37 cellular contexts compared by ENCODE assay signal in genomic region chr5:77910789-77911188, GRCh38.
DNase-seq lines count a peak whose midpoint lies in the region; ATAC-seq, FAIRE-seq and TF ChIP-seq lines count a peak whose summit lies in the region.
"Had no signal": no experiment of that assay in that cellular context is flagged by ENCODE, and none has a peak within 500 bp of the region (broad histone marks: within the 10 kb centered on the region; RNA-seq: fewer than 3 reads in every experiment).

No MANE protein-coding gene starts in this region.

- no peak overlapping the region for H2AFZ ChIP-seq in GM23338

- no peaks in the 10 kb centered on the region for H3K36me3 ChIP-seq in GM23338 (ENCODE audit: insufficient read depth)
- no peaks in the 10 kb centered on the region for H3K36me3 ChIP-seq in iPS-20b (ENCODE audit: insufficient read depth, low read depth, low read length)
- H3K36me3 ChIP-seq in effector memory CD4-positive, alpha-beta T cell (ENCODE audit: control insufficient read depth, insufficient read depth, low read length), result no peaks in the 10 kb centered on the region
- no peaks in the 10 kb centered on the region for H3K36me3 ChIP-seq in brain microvascular endothelial cell (replicated peaks)
- H3K36me3 ChIP-seq: BE2C; BLaER1; BLaER1 treated with 17β-estradiol and CSF1 and Interleukin-3, amounts not matched to agents 10 nM and 100 nM had no signal

- no peaks in the 10 kb centered on the region for H3K27me3 Mint-ChIP-seq in GM23338 (ENCODE audit: insufficient read depth, low read depth, poor library complexity)
- H3K27me3 Mint-ChIP-seq in WTC11 (ENCODE audit: low read depth), result peaks cover 29% of the 10 kb centered on the region

- POLR2A ChIA-PET in WTC11 (lab: Charles Lee), result no interaction called here

- CTCF ChIA-PET in WTC11 (lab: Charles Lee), result no interaction called here

- H3K27me3 ChIP-seq in GM23338 (ENCODE audit: insufficient read depth) (no peaks in the 10 kb centered on the region; the same call in 1 of the 2 replicates), iPS-20b (ENCODE audit: insufficient read depth, low read length) (no peaks in the 10 kb centered on the region; the same call in 1 of the 2 replicates), brain microvascular endothelial cell (replicated peaks) (no peaks in the 10 kb centered on the region)
- no peaks in the 10 kb centered on the region for H3K27me3 ChIP-seq in effector memory CD4-positive, alpha-beta T cell (replicated peaks; ENCODE audit: control insufficient read depth, insufficient read depth, low read length, poor library complexity, severe bottlenecking)
- H3K27me3 ChIP-seq: BE2C; BLaER1; BLaER1 treated with 17β-estradiol and CSF1 and Interleukin-3, amounts not matched to agents 10 nM and 100 nM had no signal

- no peak overlapping the region for H3K27ac ChIP-seq in GM23338 (ENCODE audit: low read depth)
- no peak overlapping the region for H3K27ac ChIP-seq in iPS-20b (ENCODE audit: low read length)
- no peak overlapping the region for H3K27ac ChIP-seq in effector memory CD4-positive, alpha-beta T cell (ENCODE audit: insufficient read depth, low read length, poor library complexity, severe bottlenecking)
- no peak overlapping the region for H3K27ac ChIP-seq in brain microvascular endothelial cell
- H3K27ac ChIP-seq: 22Rv1; A549; BLaER1; BLaER1 treated with 17β-estradiol and CSF1 and Interleukin-3, amounts not matched to agents 10 nM and 100 nM; C4-2B had no signal

- H3K9me3 Mint-ChIP-seq in GM23338, result 0 out of 3 replicates have a peak, but pooled peaks cover 7% of the 10 kb centered on the region
- H3K9me3 Mint-ChIP-seq in WTC11, result peaks cover 21% of the 10 kb centered on the region
- H3K9me3 Mint-ChIP-seq: CD8-positive, alpha-beta T cell had no signal

- peaks cover 7% of the 10 kb centered on the region; the same call in 1 of the 2 replicates for H3K9me3 ChIP-seq in iPS-20b (ENCODE audit: insufficient read depth, low read depth, low read length)
- H3K9me3 ChIP-seq in effector memory CD4-positive, alpha-beta T cell (ENCODE audit: control insufficient read depth, low read length), result no peaks in the 10 kb centered on the region
- H3K9me3 ChIP-seq: BE2C, Caco-2 had no signal

- TF ChIP-seq CTCF in GM23338 (conservative IDR thresholded peaks at IDR 0.05; ENCODE audit: low read depth in 2 of 2) (no peak), WTC11 (IDR thresholded peaks at IDR 0.05) (no peak), brain microvascular endothelial cell (IDR thresholded peaks at IDR 0.05; ENCODE audit: low read depth, low read length, missing control alignments) (no peak)

- no peak for DNase-seq in GM18507 (ENCODE audit: extremely low spot score, insufficient read length, low read depth)
- DNase-seq in GM23338 (ENCODE audit: low spot score), result no peak
- DNase-seq in WTC11 (ENCODE audit: low spot score), result no peak
- no peak for DNase-seq in effector memory CD4-positive, alpha-beta T cell
- DNase-seq in SIG-M5 (lab: John Stamatoyannopoulos, UW), result no peak
- no peak for DNase-seq in brain microvascular endothelial cell
- DNase-seq: 8988T; ACHN; AML-193; BE2C; C1 segment of cervical spinal cord; Caco-2; Calu3; CD4-positive, alpha-beta memory T cell; CD4-positive, alpha-beta T cell; CD4-positive, CD25-positive, alpha-beta regulatory T cell; CD8-positive, alpha-beta memory T cell; CD8-positive, alpha-beta T cell; COR-L47; DMS 273 treated with DMSO at 0.1 percent for 48 hours; DMS153; DMS53; DMS79; DMS79 treated with DMSO at 0.1 percent for 48 hours; DND-41; EL had no signal

- H3K4me2 ChIP-seq in GM23338, result peak overlapping the region; percentile 15; the same call in 1 of the 2 replicates
- H3K4me2 ChIP-seq: A549; BLaER1; BLaER1 treated with 17β-estradiol and CSF1 and Interleukin-3, amounts not matched to agents 10 nM and 100 nM had no signal

- no peaks in the 10 kb centered on the region for H3F3A ChIP-seq in GM23338 (replicated peaks; ENCODE audit: low read depth)

- H3K4me3 ChIP-seq in GM23338 (no peak overlapping the region), iPS-20b (ENCODE audit: low read length) (0 out of 2 replicates have a peak overlapping the region, but pooled peaks have one; percentile 18), brain microvascular endothelial cell (ENCODE audit: low read depth, low read length) (no peak overlapping the region)
- no peak overlapping the region for H3K4me3 ChIP-seq in effector memory CD4-positive, alpha-beta T cell (ENCODE audit: insufficient read depth, low read depth, low read length, poor library complexity, severe bottlenecking)
- H3K4me3 ChIP-seq: A549; BLaER1; BLaER1 treated with 17β-estradiol and CSF1 and Interleukin-3, amounts not matched to agents 10 nM and 100 nM had no signal

- H3K4me1 ChIP-seq in GM23338 (ENCODE audit: insufficient read depth), result peaks cover 17% of the 10 kb centered on the region
- H3K4me1 ChIP-seq in iPS-20b (ENCODE audit: insufficient read depth, low read length), result peaks cover 12% of the 10 kb centered on the region; the same call in 1 of the 2 replicates
- no peaks in the 10 kb centered on the region for H3K4me1 ChIP-seq in effector memory CD4-positive, alpha-beta T cell (ENCODE audit: control insufficient read depth, insufficient read depth, low read length, poor library complexity, severe bottlenecking)
- H3K4me1 ChIP-seq: A549; BLaER1; BLaER1 treated with 17β-estradiol and CSF1 and Interleukin-3, amounts not matched to agents 10 nM and 100 nM; Caco-2 had no signal

- no peaks in the 10 kb centered on the region for H3K79me2 ChIP-seq in GM23338 (replicated peaks; ENCODE audit: insufficient read depth)

- ATAC-seq in GM23338 (peak; percentile 52; the same call in 2 of the 3 replicates), WTC11 (peak; percentile 69), HG03108 (IDR thresholded peaks at IDR 0.05; ENCODE audit: unreplicated experiment) (no peak)
- ATAC-seq: A549; CD8-positive, alpha-beta T cell had no signal

- H3K4me3 Mint-ChIP-seq in GM23338, result no peak overlapping the region
- no peak overlapping the region for H3K4me3 Mint-ChIP-seq in WTC11
- H3K4me3 Mint-ChIP-seq: B cell; CD14-positive monocyte; CD4-positive, alpha-beta memory T cell; CD4-positive, alpha-beta T cell; CD4-positive, CD25-positive, alpha-beta regulatory T cell; CD8-positive, alpha-beta memory T cell; CD8-positive, alpha-beta T cell had no signal

- H4K20me1 ChIP-seq in GM23338 (replicated peaks; ENCODE audit: insufficient read depth), result no peaks in the 10 kb centered on the region
- H4K20me1 ChIP-seq: BLaER1; BLaER1 treated with 17β-estradiol and CSF1 and Interleukin-3, amounts not matched to agents 10 nM and 100 nM had no signal

- peaks cover 10% of the 10 kb centered on the region for H3K9me2 ChIP-seq in GM23338 (ENCODE audit: insufficient read depth)

- no peak overlapping the region for H3K9ac ChIP-seq in iPS-20b (ENCODE audit: low read depth, low read length)
- H3K9ac ChIP-seq: BLaER1; BLaER1 treated with 17β-estradiol and CSF1 and Interleukin-3, amounts not matched to agents 10 nM and 100 nM had no signal

- in situ Hi-C loops in brain microvascular endothelial cell (cut with HindIII; ENCODE audit: low pct_ligation_motif_present, low sequenced_read_pairs), result no loop called here

- FAIRE-seq in GM18507 (lab: Jason Lieb, UNC), result peak; percentile 5
- FAIRE-seq: A204.1, A549, D721Med had no signal

- H3K36me3 Mint-ChIP-seq in GM23338 (ENCODE audit: low read depth), result no peaks in the 10 kb centered on the region
- H3K36me3 Mint-ChIP-seq in WTC11, result no peaks in the 10 kb centered on the region; the same call in 1 of the 2 replicates
- H3K36me3 Mint-ChIP-seq: CD14-positive monocyte; CD4-positive, alpha-beta memory T cell; CD4-positive, CD25-positive, alpha-beta regulatory T cell; CD8-positive, alpha-beta T cell had no signal

- H3K27ac Mint-ChIP-seq in GM23338, result no peak overlapping the region; the same call in 1 of the 2 replicates
- no peak overlapping the region for H3K27ac Mint-ChIP-seq in WTC11
- H3K27ac Mint-ChIP-seq: B cell; CD14-positive monocyte; CD4-positive, alpha-beta memory T cell; CD4-positive, alpha-beta T cell; CD4-positive, CD25-positive, alpha-beta regulatory T cell; CD8-positive, alpha-beta memory T cell; CD8-positive, alpha-beta T cell had no signal

- H3K4me1 Mint-ChIP-seq in GM23338 (peaks cover 23% of the 10 kb centered on the region), WTC11 (peaks cover 24% of the 10 kb centered on the region)
- H3K4me1 Mint-ChIP-seq: B cell; CD4-positive, alpha-beta memory T cell; CD4-positive, CD25-positive, alpha-beta regulatory T cell; CD8-positive, alpha-beta memory T cell had no signal

TF ChIP-seq in WTC11, 78 proteins besides CTCF, POLR2A, EP300 and RAD21 (continues in another document):
- TF ChIP-seq, protein P1, sequence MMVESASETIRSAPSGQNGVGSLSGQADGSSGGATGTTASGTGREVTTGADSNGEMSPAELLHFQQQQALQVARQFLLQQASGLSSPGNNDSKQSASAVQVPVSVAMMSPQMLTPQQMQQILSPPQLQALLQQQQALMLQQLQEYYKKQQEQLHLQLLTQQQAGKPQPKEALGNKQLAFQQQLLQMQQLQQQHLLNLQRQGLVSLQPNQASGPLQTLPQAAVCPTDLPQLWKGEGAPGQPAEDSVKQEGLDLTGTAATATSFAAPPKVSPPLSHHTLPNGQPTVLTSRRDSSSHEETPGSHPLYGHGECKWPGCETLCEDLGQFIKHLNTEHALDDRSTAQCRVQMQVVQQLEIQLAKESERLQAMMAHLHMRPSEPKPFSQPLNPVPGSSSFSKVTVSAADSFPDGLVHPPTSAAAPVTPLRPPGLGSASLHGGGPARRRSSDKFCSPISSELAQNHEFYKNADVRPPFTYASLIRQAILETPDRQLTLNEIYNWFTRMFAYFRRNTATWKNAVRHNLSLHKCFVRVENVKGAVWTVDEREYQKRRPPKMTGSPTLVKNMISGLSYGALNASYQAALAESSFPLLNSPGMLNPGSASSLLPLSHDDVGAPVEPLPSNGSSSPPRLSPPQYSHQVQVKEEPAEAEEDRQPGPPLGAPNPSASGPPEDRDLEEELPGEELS (CRISPR knock-in tag; IDR thresholded peaks at IDR 0.05), result no peak
